ENCODE assay signal across 8 cellular contexts in genomic region chr7:119100611-119101258, GRCh38.
A peak's percentile ranks its signal among the peaks of the same experiment; 100 is the strongest.
DNase-seq lines count a peak whose midpoint lies in the region; FAIRE-seq and TF ChIP-seq lines count a peak whose summit lies in the region.
"Not testable (repeated sequence)": the region's sequence is repeated elsewhere in the genome, so short reads cannot be mapped to it uniquely, and the experiment has no call there.

No MANE protein-coding gene starts in this region.

- H4K8ac ChIP-seq in H9 (replicated peaks; ENCODE audit: insufficient read length, low read depth, low read length); H1 (ENCODE audit: extremely low read depth, insufficient read depth, low read length): not testable (repeated sequence)

- H3K4me2 ChIP-seq in H9 (ENCODE audit: insufficient read depth, insufficient read length, low read length) = not testable (repeated sequence)
- H3K4me2 ChIP-seq in H1 (ENCODE audit: insufficient read depth in 1 of 2, low read depth in 2 of 2, low read length in 2 of 2) (peak overlapping the region in 1 of 2 experiments; percentile 67; a peak in 2 of 4 replicates), neural progenitor cell (peak overlapping the region; percentile 47)

- H3K4ac ChIP-seq in H9 (ENCODE audit: low read depth, low read length); H1 (replicated peaks; ENCODE audit: insufficient read length, low read depth, low read length): not testable (repeated sequence)

- DNase-seq in COLO668 (lab: John Stamatoyannopoulos, UW; ENCODE audit: unreplicated experiment) (peak; percentile 17), H9 (peak; percentile 65), NCI-H146 (lab: John Stamatoyannopoulos, UW) (peak; percentile 66), NCI-H524 treated with DMSO at 0.1 percent for 48 hours (lab: John Stamatoyannopoulos, UW) (peak; percentile 96), NT2/D1 (ENCODE audit: low read depth, low spot score) (peak; percentile 46), H1 (ENCODE audit: low read depth in 1 of 2, low spot score in 2 of 2) (peak in 1 of 2 experiments; percentile 21), neural progenitor cell (ENCODE audit: low spot score) (peak; percentile 24)

- not testable (repeated sequence) for H2BK120ac ChIP-seq in H9 (ENCODE audit: low read depth, low read length, poor library complexity, severe bottlenecking); H1 (replicated peaks; ENCODE audit: low read depth, low read length)

- H3K79me1 ChIP-seq in H9 (ENCODE audit: insufficient read depth, low read depth, low read length, poor library complexity, severe bottlenecking); H1 (ENCODE audit: low read depth, low read length): not testable (repeated sequence)

- not testable (repeated sequence) for H2BK15ac ChIP-seq in H9 (ENCODE audit: low read depth, low read length); H1 (ENCODE audit: low read length)

- not testable (repeated sequence) for H3T11ph ChIP-seq in H9 (ENCODE audit: low read length)

- H3K4me1 ChIP-seq in H9 (ENCODE audit: insufficient read depth, low read length); NT2/D1 (ENCODE audit: insufficient read depth, insufficient read length); H1 (replicated peaks in 1 of 4; ENCODE audit: control insufficient read depth in 3 of 4, insufficient read depth in 4 of 4, low read length in 3 of 4): not testable (repeated sequence)
- H3K4me1 ChIP-seq in iPS-20b (ENCODE audit: insufficient read depth, low read length) (peaks cover 25% of the 10 kb centered on the region), neural progenitor cell (peaks cover 16% of the 10 kb centered on the region)

- not testable (repeated sequence) for H3K4me3 Mint-ChIP-seq in H9, neural progenitor cell

- H2AK5ac ChIP-seq in H9 (ENCODE audit: insufficient read length, low read length); H1 (ENCODE audit: low read depth, low read length): not testable (repeated sequence)

- FAIRE-seq in H1 (lab: Jason Lieb, UNC) = not testable (repeated sequence)

- peaks cover 16 to 33% (median 22%) of the 10 kb centered on the region in 3 experiments for H3K36me3 Mint-ChIP-seq in H9 (ENCODE audit: insufficient read depth in 1 of 3, low read depth in 3 of 3)
- not testable (repeated sequence) for H3K36me3 Mint-ChIP-seq in neural progenitor cell

- no CpG with 5 or more reads among the region's 4 CpGs for WGBS in H9 (ENCODE audit: extremely low coverage, insufficient read length, low lambda C conversion rate)
- 22% methylated on average over 4 of the region's 4 CpGs; no CpG with 5 or more reads in 1 of the 2 experiments for WGBS in H1 (ENCODE audit: extremely low coverage in 1 of 2, insufficient coverage in 1 of 2, insufficient read length in 1 of 2, insufficient replicate concordance in 2 of 2, low coverage in 1 of 2, low lambda C conversion rate in 2 of 2, missing lambda C conversion rate in 1 of 2), 2 experiments

- H3K36me3 ChIP-seq in NT2/D1 (ENCODE audit: insufficient read depth, insufficient read length, low read length); H1 (ENCODE audit: control insufficient read depth in 2 of 4, insufficient read depth in 4 of 4, low read length in 3 of 4); iPS-20b (ENCODE audit: insufficient read depth, low read depth, low read length); neural progenitor cell: not testable (repeated sequence)

- not testable (repeated sequence) for H3K27me3 ChIP-seq in H9 (ENCODE audit: insufficient read depth, low read length); NT2/D1 (ENCODE audit: insufficient read depth, insufficient read length); H1 (replicated peaks in 1 of 4; ENCODE audit: control insufficient read depth in 3 of 4, extremely low read depth in 1 of 4, insufficient read depth in 3 of 4, low read length in 3 of 4); iPS-20b (ENCODE audit: insufficient read depth, low read length); neural progenitor cell

- TF ChIP-seq EP300 in H1 (IDR thresholded peaks at IDR 0.05; ENCODE audit: borderline replicate concordance in 1 of 2, low read depth in 2 of 2, low read length in 2 of 2) = not testable (repeated sequence)

- H3K56ac ChIP-seq in H9 (ENCODE audit: insufficient read length, low read depth, low read length); H1 (replicated peaks; ENCODE audit: insufficient read length, low read depth, low read length): not testable (repeated sequence)

- CTCF ChIA-PET in H1 (lab: Charles Lee; ENCODE audit: partially characterized antibody) = interaction anchor here (0.6 to 1.0 kb wide), 2 partner anchors 76 to 180 kb away, joined by 3 read pairs; no protein-coding TSS in a partner anchor

- not testable (repeated sequence) for TF ChIP-seq CTCF in H9 (conservative IDR thresholded peaks at IDR 0.05); H1 (IDR thresholded peaks at IDR 0.05; ENCODE audit: control extremely low read depth in 1 of 3, insufficient read depth in 1 of 3, low read depth in 1 of 3, low read length in 3 of 3); neural progenitor cell (IDR thresholded peaks at IDR 0.05)

- peaks cover 41 to 55% of the 10 kb centered on the region in 2 experiments for H3K4me1 Mint-ChIP-seq in H9
- H3K4me1 Mint-ChIP-seq in neural progenitor cell = not testable (repeated sequence)

- H3K4me3 ChIP-seq in NT2/D1 (ENCODE audit: insufficient read length, low read depth); H1 (ENCODE audit: extremely low read depth in 1 of 4, insufficient read depth in 2 of 4, low read depth in 3 of 4, low read length in 4 of 4); neural progenitor cell: not testable (repeated sequence)
- H3K4me3 ChIP-seq in iPS-20b (ENCODE audit: low read length) = peak overlapping the region; percentile 24; the same call in 1 of the 2 replicates

- not testable (repeated sequence) for H2BK20ac ChIP-seq in H9 (ENCODE audit: low read depth, low read length, poor library complexity, severe bottlenecking)
- H2BK20ac ChIP-seq in H1 (ENCODE audit: low read length) = 0 out of 2 replicates have a peak overlapping the region, but pooled peaks have one; percentile 2

- not testable (repeated sequence) for H2BK5ac ChIP-seq in H9 (ENCODE audit: insufficient read length, low read length)
- peak overlapping the region; percentile 47; the same call in 1 of the 2 replicates for H2BK5ac ChIP-seq in H1 (ENCODE audit: low read depth, low read length)

- H3K9me3 Mint-ChIP-seq in H9 = peaks cover 13 to 14% of the 10 kb centered on the region in 2 experiments
- H3K9me3 Mint-ChIP-seq in neural progenitor cell = not testable (repeated sequence)

- not testable (repeated sequence) for H3K14ac ChIP-seq in H9 (ENCODE audit: insufficient read depth, low read length); H1 (ENCODE audit: insufficient read length)

- not testable (repeated sequence) for H4K91ac ChIP-seq in H9 (ENCODE audit: insufficient read length, low read depth, low read length); H1 (replicated peaks; ENCODE audit: insufficient read length, low read length)

- TF ChIP-seq POLR2A in H1 (IDR thresholded peaks at IDR 0.05; ENCODE audit: control extremely low read depth in 1 of 2, low read depth in 2 of 2, low read length in 2 of 2) = not testable (repeated sequence)

- peak overlapping the region; percentile 42 for H3K27ac ChIP-seq in H9 (ENCODE audit: insufficient read length, low read depth, low read length)
- H3K27ac ChIP-seq in H1 (ENCODE audit: low read depth, low read length); iPS-20b (ENCODE audit: low read length); neural progenitor cell: not testable (repeated sequence)

- not testable (repeated sequence) for TF ChIP-seq RAD21 in H1 (IDR thresholded peaks at IDR 0.05 in 1 of 2, conservative IDR thresholded peaks at IDR 0.05 in 1 of 2; ENCODE audit: low read depth in 2 of 2, low read length in 2 of 2)

- POLR2A ChIA-PET in H1 (lab: Charles Lee; ENCODE audit: partially characterized antibody) = not testable (repeated sequence)

- not testable (repeated sequence) for H3K9ac ChIP-seq in H9 (ENCODE audit: extremely low read depth, insufficient read length, low read length); NT2/D1 (ENCODE audit: insufficient read length, low read depth); H1 (replicated peaks in 1 of 4; ENCODE audit: extremely low read depth in 1 of 4, low read depth in 3 of 4, low read length in 3 of 4); iPS-20b (ENCODE audit: low read depth, low read length); neural progenitor cell

- not testable (repeated sequence) for H4K20me1 ChIP-seq in H9 (ENCODE audit: control insufficient read depth, insufficient read depth, insufficient read length); H1 (replicated peaks in 1 of 2; ENCODE audit: control insufficient read depth in 1 of 2, insufficient read depth in 2 of 2, low read length in 2 of 2); neural progenitor cell (ENCODE audit: low read depth)

- H3K79me2 ChIP-seq in H9 (ENCODE audit: insufficient read depth, low read length); H1 (ENCODE audit: control insufficient read depth in 1 of 2, insufficient read depth in 2 of 2, low read length in 2 of 2); neural progenitor cell (ENCODE audit: low read depth): not testable (repeated sequence)

- not testable (repeated sequence) for H2BK12ac ChIP-seq in H9 (ENCODE audit: insufficient read length, low read depth, low read length)
- peak overlapping the region; percentile 13; the same call in 1 of the 2 replicates for H2BK12ac ChIP-seq in H1 (ENCODE audit: low read depth, low read length)

- peak overlapping the region; percentile 85 to 98 (median 90) for H3K27ac Mint-ChIP-seq in H9
- H3K27ac Mint-ChIP-seq in neural progenitor cell = not testable (repeated sequence)

- not testable (repeated sequence) for H2AFZ ChIP-seq in H9 (ENCODE audit: low read length)
- peak overlapping the region; percentile 49; the same call in 1 of the 2 replicates for H2AFZ ChIP-seq in H1 (ENCODE audit: low read length)
- H2AFZ ChIP-seq in neural progenitor cell (replicated peaks) = peak overlapping the region; percentile 72

- H4K5ac ChIP-seq in H9 (ENCODE audit: insufficient read length, low read depth, low read length); H1 (ENCODE audit: insufficient read length, low read depth, low read length): not testable (repeated sequence)

- H3K9me3 ChIP-seq in H9 (ENCODE audit: control insufficient read depth, low read depth, low read length); NT2/D1 (ENCODE audit: insufficient read depth, low read length); H1 (ENCODE audit: insufficient read depth in 2 of 2, low read depth in 1 of 2, low read length in 1 of 2); iPS-20b (ENCODE audit: insufficient read depth, low read depth, low read length); neural progenitor cell (ENCODE audit: low read depth): not testable (repeated sequence)

- not testable (repeated sequence) for H3K18ac ChIP-seq in H9 (ENCODE audit: insufficient read length, low read depth, low read length)
- peak overlapping the region; percentile 26; the same call in 1 of the 2 replicates for H3K18ac ChIP-seq in H1 (ENCODE audit: extremely low read depth, low read length)

- H3K23me2 ChIP-seq in H9 (ENCODE audit: insufficient read length, low read depth, low read length, poor library complexity, severe bottlenecking); H1 (ENCODE audit: low read depth, low read length): not testable (repeated sequence)

- not testable (repeated sequence) for H3K27me3 Mint-ChIP-seq in H9 (ENCODE audit: low read depth); neural progenitor cell (ENCODE audit: insufficient read depth, low read depth)

- not testable (repeated sequence) for H3K23ac ChIP-seq in H9 (ENCODE audit: insufficient read length, low read depth, low read length); H1 (ENCODE audit: insufficient read length)

- not testable (repeated sequence) for H3F3A ChIP-seq in neural progenitor cell (ENCODE audit: low read depth)
